12 cellular contexts compared by ENCODE assay signal in genomic region chr10:72310636-72311035, GRCh38. TPM values are rescaled to one million over a fixed set of nuclear protein-coding genes. Genes with fewer than 3 reads are reported as not detected.
DNase-seq lines count a peak whose midpoint lies in the region; ATAC-seq and TF ChIP-seq lines count a peak whose summit lies in the region.
"Had no signal": no experiment of that assay in that cellular context is flagged by ENCODE, and none has a peak within 500 bp of the region (broad histone marks: within the 10 kb centered on the region; RNA-seq: fewer than 3 reads in every experiment).

No MANE protein-coding gene starts in this region.

- H3K36me3 Mint-ChIP-seq in activated T-helper 2 cell treated with anti-CD3 and anti-CD28 coated beads, Interferon-gamma antibody, Interleukin-2, Interleukin-4, amounts not matched to agents 10 μg/mL and 5 μg/mL and 100 μg/mL, durations not matched to agents 14 hours and 24 hours and 36 hours (ENCODE audit: low read depth) = no peaks in the 10 kb centered on the region

- peak overlapping the region; percentile 2 for H3K27ac ChIP-seq in right cardiac atrium (ENCODE audit: low read length)
- peak overlapping the region in 4 of 8 donors; percentile 12 to 74 (median 48) for H3K27ac ChIP-seq in spleen
- H3K27ac ChIP-seq in ascending aorta = peak overlapping the region in 1 of 2 donors; percentile 16

- H3K9me3 ChIP-seq in right cardiac atrium (ENCODE audit: control insufficient read depth, low read length) = no peaks in the 10 kb centered on the region
- no peaks in the 10 kb centered on the region for H3K9me3 ChIP-seq in spleen
- no peaks in the 10 kb centered on the region for H3K9me3 ChIP-seq in ascending aorta
- H3K9me3 ChIP-seq: stomach had no signal

- H3K27me3 ChIP-seq in right cardiac atrium (ENCODE audit: control insufficient read depth, insufficient read depth) (no peaks in the 10 kb centered on the region), spleen (replicated peaks in 1 of 7) (no peaks in the 10 kb centered on the region), ascending aorta (no peaks in the 10 kb centered on the region)
- H3K27me3 ChIP-seq: stomach had no signal

- DNase-seq in HT-29 (ENCODE audit: low spot score) (peak; percentile 71), right cardiac atrium (peak in 2 of 3 donors; percentile 72 to 74), spleen (peak; percentile 67), NCI-H187 (lab: John Stamatoyannopoulos, UW) (no peak), ascending aorta (ENCODE audit: low spot score in 2 of 2) (no peak)
- DNase-seq in activated T-helper 2 cell treated with anti-CD3 and anti-CD28 coated beads, Interferon-gamma antibody, Interleukin-2, Interleukin-4, amounts not matched to agents 10 μg/mL and 5 μg/mL and 100 μg/mL, durations not matched to agents 14 hours and 24 hours and 36 hours (ENCODE audit: low spot score) = no peak
- DNase-seq: activated CD8-positive, alpha-beta memory T cell treated with anti-CD3 and anti-CD28 coated beads, Interleukin-2, amount 50 U/mL, for 48 hours; effector memory CD8-positive, alpha-beta T cell; NCI-H1092; stomach had no signal

- no peak for TF ChIP-seq CTCF in spleen (IDR thresholded peaks at IDR 0.05 in 8 of 11, conservative IDR thresholded peaks at IDR 0.05 in 3 of 11)
- no peak for TF ChIP-seq CTCF in ascending aorta (IDR thresholded peaks at IDR 0.05)

- H3K27ac Mint-ChIP-seq in activated T-helper 2 cell treated with anti-CD3 and anti-CD28 coated beads, Interferon-gamma antibody, Interleukin-2, Interleukin-4, amounts not matched to agents 10 μg/mL and 5 μg/mL and 100 μg/mL, durations not matched to agents 14 hours and 24 hours and 36 hours = peak overlapping the region; percentile 27

- no peaks in the 10 kb centered on the region for H3K9me3 Mint-ChIP-seq in activated T-helper 2 cell treated with anti-CD3 and anti-CD28 coated beads, Interferon-gamma antibody, Interleukin-2, Interleukin-4, amounts not matched to agents 10 μg/mL and 5 μg/mL and 100 μg/mL, durations not matched to agents 14 hours and 24 hours and 36 hours
- H3K9me3 Mint-ChIP-seq: effector memory CD8-positive, alpha-beta T cell had no signal

- H3K36me3 ChIP-seq in spleen (no peaks in the 10 kb centered on the region), ascending aorta (no peaks in the 10 kb centered on the region)
- H3K36me3 ChIP-seq: stomach had no signal

- H3K4me1 ChIP-seq in right cardiac atrium (ENCODE audit: control insufficient read depth, insufficient read depth, low read length) (peaks cover 30% of the 10 kb centered on the region), spleen (peaks cover 42 to 89% (median 73%) of the 10 kb centered on the region in 6 donors), ascending aorta (peaks cover 7 to 19% of the 10 kb centered on the region in 2 donors)

- peaks cover 47% of the 10 kb centered on the region for H3K4me1 Mint-ChIP-seq in activated T-helper 2 cell treated with anti-CD3 and anti-CD28 coated beads, Interferon-gamma antibody, Interleukin-2, Interleukin-4, amounts not matched to agents 10 μg/mL and 5 μg/mL and 100 μg/mL, durations not matched to agents 14 hours and 24 hours and 36 hours (ENCODE audit: low read depth)

- H3K4me3 ChIP-seq in right cardiac atrium (ENCODE audit: low read length) (no peak overlapping the region), spleen (no peak overlapping the region), ascending aorta (no peak overlapping the region)
- H3K4me3 ChIP-seq: skin epidermis, stomach had no signal

- intact Hi-C loops in activated T-helper 2 cell treated with anti-CD3 and anti-CD28 coated beads, Interferon-gamma antibody, Interleukin-2, Interleukin-4, amounts not matched to agents 10 μg/mL and 5 μg/mL and 100 μg/mL, durations not matched to agents 14 hours and 24 hours and 36 hours (cut with micrococcal nuclease) = no loop called here
- intact Hi-C loops in right cardiac atrium (cut with DNase I) (no loop called here), spleen (cut with DNase I; ENCODE audit: low total_unique reads) (no loop called here), ascending aorta (cut with DNase I) (no loop called here)

- H3K27me3 Mint-ChIP-seq in activated T-helper 2 cell treated with anti-CD3 and anti-CD28 coated beads, Interferon-gamma antibody, Interleukin-2, Interleukin-4, amounts not matched to agents 10 μg/mL and 5 μg/mL and 100 μg/mL, durations not matched to agents 14 hours and 24 hours and 36 hours (ENCODE audit: low read depth) = no peaks in the 10 kb centered on the region
- H3K27me3 Mint-ChIP-seq: effector memory CD8-positive, alpha-beta T cell had no signal

- no peak for TF ChIP-seq POLR2A in spleen (IDR thresholded peaks at IDR 0.05)

- ATAC-seq in right cardiac atrium (peak in 1 of 2 donors; percentile 24), GM21367 (IDR thresholded peaks at IDR 0.05; ENCODE audit: unreplicated experiment) (no peak)
- ATAC-seq: effector memory CD8-positive, alpha-beta T cell had no signal

- WGBS in right cardiac atrium = 75% methylated on average over 4 of the region's 4 CpGs
- 65 to 81% (median 74%) methylated on average over 4 of the region's 4 CpGs for WGBS in spleen, 5 donors

- no peak overlapping the region for H3K4me3 Mint-ChIP-seq in activated T-helper 2 cell treated with anti-CD3 and anti-CD28 coated beads, Interferon-gamma antibody, Interleukin-2, Interleukin-4, amounts not matched to agents 10 μg/mL and 5 μg/mL and 100 μg/mL, durations not matched to agents 14 hours and 24 hours and 36 hours (ENCODE audit: low read depth)

RNA-seq across cellular contexts. Expression of gene DDIT4, which starts 36.9 kb away (rescaled TPM):
- 88.4 and 107 TPM in 2 replicates for total RNA-seq in HT-29 (2014; rRNA removed; shearing (Covaris generic))
- 543 and 569 TPM in 2 replicates for total RNA-seq in activated T-helper 2 cell treated with anti-CD3 and anti-CD28 coated beads, Interferon-gamma antibody, Interleukin-2, Interleukin-4, amounts not matched to agents 10 μg/mL and 5 μg/mL and 100 μg/mL, durations not matched to agents 14 hours and 24 hours and 36 hours
- total RNA-seq in right cardiac atrium = 100 to 1,000 TPM in 1 of 4 donors, 10 to 100 TPM in 3; 33.0 to 113 (median 76.5) TPM
- polyA plus RNA-seq in right cardiac atrium = 53.6 TPM
- total RNA-seq in spleen = 100 to 1,000 TPM; 103 to 308 (median 249) TPM
- polyA plus RNA-seq in spleen = 100 to 1,000 TPM in 2 of 3 donors, 10 to 100 TPM in 1; 99.3 to 247 (median 209) TPM
- 394 TPM for total RNA-seq in ascending aorta

RNA-seq across cellular contexts. Expression of gene DNAJB12, which starts 44.1 kb away (rescaled TPM):
- 54.4 and 58.1 TPM in 2 replicates for total RNA-seq in HT-29 (2014; rRNA removed; shearing (Covaris generic))
- 27.6 and 34.0 TPM in 2 replicates for total RNA-seq in activated T-helper 2 cell treated with anti-CD3 and anti-CD28 coated beads, Interferon-gamma antibody, Interleukin-2, Interleukin-4, amounts not matched to agents 10 μg/mL and 5 μg/mL and 100 μg/mL, durations not matched to agents 14 hours and 24 hours and 36 hours
- total RNA-seq in right cardiac atrium (10 to 100 TPM; 26.9 to 35.0 (median 30.9) TPM), spleen (10 to 100 TPM; 32.7 to 55.4 (median 41.6) TPM), ascending aorta (46.1 TPM)
- polyA plus RNA-seq in right cardiac atrium (25.8 TPM), spleen (10 to 100 TPM; 13.6 to 16.5 (median 14.3) TPM)

Comparison
In these comparisons a context has a peak if more than half of its experiments do, and no peak if none do; other contexts are left out.
1. DNase-seq: peak in HT-29 (single experiment), right cardiac atrium (2 of 3) and spleen (single experiment); none in activated T-helper 2 cell treated with anti-CD3 and anti-CD28 coated beads, Interferon-gamma antibody, Interleukin-2, Interleukin-4, amounts not matched to agents 10 μg/mL and 5 μg/mL and 100 μg/mL, durations not matched to agents 14 hours and 24 hours and 36 hours (single experiment), NCI-H187 (0 of 2) and ascending aorta (0 of 2).